In the genomic region with DNA sequence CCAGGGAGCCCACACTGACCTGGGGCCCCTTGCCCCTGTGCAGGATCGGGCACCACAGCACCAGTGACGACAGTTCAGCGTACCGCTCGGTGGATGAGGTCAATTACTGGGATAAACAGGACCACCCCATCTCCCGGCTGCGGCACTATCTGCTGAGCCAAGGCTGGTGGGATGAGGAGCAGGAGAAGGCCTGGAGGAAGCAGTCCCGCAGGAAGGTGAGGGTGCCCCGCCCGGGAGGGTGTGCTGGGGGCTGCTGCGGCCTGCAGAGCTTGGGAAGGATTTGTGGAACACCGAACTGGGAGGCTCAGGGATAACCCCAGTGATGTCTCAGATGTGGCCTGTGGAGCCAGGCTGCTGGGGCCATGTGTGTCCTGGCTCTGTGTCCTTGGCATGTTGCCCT, we compare ENCODE assay signal across 17 cellular contexts. TPM values are rescaled to one million over a fixed set of nuclear protein-coding genes. Genes with fewer than 3 reads are reported as not detected.
A peak's percentile ranks its signal among the peaks of the same experiment; 100 is the strongest.
DNase-seq lines count a peak whose midpoint lies in the region; ATAC-seq and TF ChIP-seq lines count a peak whose summit lies in the region.
"Had no signal": no experiment of that assay in that cellular context is flagged by ENCODE, and none has a peak within 500 bp of the region (broad histone marks: within the 10 kb centered on the region; RNA-seq: fewer than 3 reads in every experiment).

No MANE protein-coding gene starts in this region.

- no peak overlapping the region for H3K4me2 ChIP-seq in osteoblast (ENCODE audit: insufficient read depth, low read length)
- H3K4me2 ChIP-seq: GM23338 had no signal

- no peak overlapping the region for H3K4me3 Mint-ChIP-seq in CD14-positive monocyte
- no peak overlapping the region for H3K4me3 Mint-ChIP-seq in dendritic cell treated with granulocyte-macrophage colony-stimulating factor and Interleukin-4, amounts not matched to agents 40 ng/mL and 50 ng/mL, for 4 days
- H3K4me3 Mint-ChIP-seq: GM23338 had no signal

- peaks cover 83% of the 10 kb centered on the region for H3K4me1 Mint-ChIP-seq in CD14-positive monocyte
- H3K4me1 Mint-ChIP-seq in dendritic cell treated with granulocyte-macrophage colony-stimulating factor and Interleukin-4, amounts not matched to agents 40 ng/mL and 50 ng/mL, for 4 days (ENCODE audit: low read depth): peaks cover 91% of the 10 kb centered on the region

- no peak for TF ChIP-seq CTCF in CD14-positive monocyte (IDR thresholded peaks at IDR 0.05)
- no peak for TF ChIP-seq CTCF in osteoblast (IDR thresholded peaks at IDR 0.05; ENCODE audit: extremely low read depth, low read depth, low read length)

- H3K79me2 ChIP-seq in osteoblast (ENCODE audit: insufficient read depth, low read length): no peaks in the 10 kb centered on the region

- H4K20me1 ChIP-seq in osteoblast (ENCODE audit: insufficient read depth, low read length): no peaks in the 10 kb centered on the region

- no peak overlapping the region for H3K4me3 ChIP-seq in osteoblast (ENCODE audit: insufficient read depth, low read length)
- H3K4me3 ChIP-seq: GM23338, HAP-1 had no signal

- no peak overlapping the region for H3K27ac ChIP-seq in osteoblast (ENCODE audit: low read depth, low read length)
- H3K27ac ChIP-seq: 22Rv1 had no signal

- ATAC-seq in HG03460 (IDR thresholded peaks at IDR 0.05; ENCODE audit: unreplicated experiment) (no peak), GM19023 (IDR thresholded peaks at IDR 0.05; ENCODE audit: unreplicated experiment) (no peak)
- ATAC-seq: GM23338 had no signal

- intact Hi-C loops in CD14-positive monocyte (cut with micrococcal nuclease): loop anchor here in 1 of 2 donors (10.0 kb wide), 1 partner anchor 48 kb away; a partner anchor contains a TSS
- intact Hi-C loops in dendritic cell treated with granulocyte-macrophage colony-stimulating factor and Interleukin-4, amounts not matched to agents 40 ng/mL and 50 ng/mL, for 4 days (cut with micrococcal nuclease): loop anchor here (10.0 kb wide), 1 partner anchor 68 kb away; a partner anchor contains a TSS

- H3K27me3 Mint-ChIP-seq in CD14-positive monocyte (ENCODE audit: low read depth in 3 of 3): peaks cover 0 to 1% (median 0%) of the 10 kb centered on the region in 3 donors
- H3K27me3 Mint-ChIP-seq in dendritic cell treated with granulocyte-macrophage colony-stimulating factor and Interleukin-4, amounts not matched to agents 40 ng/mL and 50 ng/mL, for 4 days: no peaks in the 10 kb centered on the region

- H3K9me3 ChIP-seq in osteoblast (ENCODE audit: low read depth, low read length): no peaks in the 10 kb centered on the region
- H3K9me3 ChIP-seq: HAP-1 had no signal

- peak overlapping the region in 4 of 7 donors; percentile 7 to 93 (median 62) for H3K27ac Mint-ChIP-seq in CD14-positive monocyte
- H3K27ac Mint-ChIP-seq in dendritic cell treated with granulocyte-macrophage colony-stimulating factor and Interleukin-4, amounts not matched to agents 40 ng/mL and 50 ng/mL, for 4 days: peak overlapping the region; percentile 87
- H3K27ac Mint-ChIP-seq: GM23338 had no signal

- H3K27me3 ChIP-seq in osteoblast (ENCODE audit: insufficient read depth, low read length): no peaks in the 10 kb centered on the region

- H3K9me3 Mint-ChIP-seq in CD14-positive monocyte: peaks cover 0 to 5% (median 0%) of the 10 kb centered on the region in 7 donors
- no peaks in the 10 kb centered on the region for H3K9me3 Mint-ChIP-seq in dendritic cell treated with granulocyte-macrophage colony-stimulating factor and Interleukin-4, amounts not matched to agents 40 ng/mL and 50 ng/mL, for 4 days
- H3K9me3 Mint-ChIP-seq: GM23338 had no signal

- H3K36me3 ChIP-seq in osteoblast (ENCODE audit: insufficient read depth, low read length): peaks cover 29% of the 10 kb centered on the region

- no peak overlapping the region for H2AFZ ChIP-seq in osteoblast (ENCODE audit: low read length)
- H2AFZ ChIP-seq: GM23338 had no signal

- peak; percentile 34 for DNase-seq in DMS53 (lab: John Stamatoyannopoulos, UW)
- DNase-seq in DMS53 treated with DMSO at 0.1 percent for 48 hours (lab: John Stamatoyannopoulos, UW; ENCODE audit: unreplicated experiment): no peak
- no peak for DNase-seq in CD14-positive monocyte (ENCODE audit: low spot score)
- DNase-seq in osteoblast (ENCODE audit: insufficient read length, low spot score, missing footprints): peak; percentile 2
- DNase-seq: Calu3, DMS 273 treated with DMSO at 0.1 percent for 48 hours, DMS79 treated with DMSO at 0.1 percent for 48 hours, EL, KBM-7 had no signal

- peaks cover 46 to 71% of the 10 kb centered on the region in 2 donors for H3K36me3 Mint-ChIP-seq in CD14-positive monocyte
- peaks cover 88% of the 10 kb centered on the region for H3K36me3 Mint-ChIP-seq in dendritic cell treated with granulocyte-macrophage colony-stimulating factor and Interleukin-4, amounts not matched to agents 40 ng/mL and 50 ng/mL, for 4 days (ENCODE audit: low read depth)

- H3K4me1 ChIP-seq in osteoblast (ENCODE audit: insufficient read depth, low read length): peaks cover 2% of the 10 kb centered on the region

RNA-seq across cellular contexts. Expression of a gene that starts 4.2 kb away (rescaled TPM):
- polyA plus RNA-seq in CD14-positive monocyte: 10 to 100 TPM; 17.4 to 18.9 TPM
- 0.59 and 0.72 TPM in 2 replicates for total RNA-seq in osteoblast

RNA-seq across cellular contexts. Expression of a gene that starts 16.8 kb away (rescaled TPM):
- 10 to 100 TPM; 43.8 to 48.0 TPM for polyA plus RNA-seq in CD14-positive monocyte
- total RNA-seq in osteoblast: 27.4 and 30.0 TPM in 2 replicates

RNA-seq across cellular contexts. Expression of a gene that starts 20.0 kb away (rescaled TPM):
- not detected for polyA plus RNA-seq in CD14-positive monocyte
- total RNA-seq in osteoblast: not detected in 2 replicates
- total RNA-seq: A673, Calu3, GM23338 had no signal
- polyA plus RNA-seq: BJ, GM23338 had no signal

RNA-seq across cellular contexts. Expression of a gene that starts 25.3 kb away (rescaled TPM):
- polyA plus RNA-seq in CD14-positive monocyte: 10 to 100 TPM; 87.6 to 90.1 TPM
- 33.9 and 37.3 TPM in 2 replicates for total RNA-seq in osteoblast

RNA-seq across cellular contexts. Expression of a gene that starts 25.8 kb away (rescaled TPM):
- polyA plus RNA-seq in CD14-positive monocyte: 10 to 100 TPM; 40.5 to 58.7 TPM
- total RNA-seq in osteoblast: 13.3 and 14.5 TPM in 2 replicates

Comparison
In these comparisons a context has a peak if more than half of its experiments do, and no peak if none do; other contexts are left out.
1. DNase-seq: peak in DMS53 (single experiment) and osteoblast (single experiment); none in DMS53 treated with DMSO at 0.1 percent for 48 hours (single experiment) and CD14-positive monocyte (single experiment).